ENCODE assay signal across 23 cellular contexts in genomic region chr1:225689882-225690459, GRCh38. TPM values are rescaled to one million over a fixed set of nuclear protein-coding genes. Genes with fewer than 3 reads are reported as not detected.
A peak's percentile ranks its signal among the peaks of the same experiment; 100 is the strongest.
DNase-seq lines count a peak whose midpoint lies in the region; ATAC-seq, FAIRE-seq and TF ChIP-seq lines count a peak whose summit lies in the region.
"Had no signal": no experiment of that assay in that cellular context is flagged by ENCODE, and none has a peak within 500 bp of the region (broad histone marks: within the 10 kb centered on the region; RNA-seq: fewer than 3 reads in every experiment).

No MANE protein-coding gene starts in this region.

- TF ChIP-seq POLR2A in H54 (IDR thresholded peaks at IDR 0.05; ENCODE audit: low read depth, low read length) = no peak
- no peak for TF ChIP-seq POLR2A in K562 (conservative IDR thresholded peaks at IDR 0.05)

- intact Hi-C loops in K562 (cut with micrococcal nuclease) (no loop called here), psoas muscle (cut with DNase I) (no loop called here)

- H3K9me3 ChIP-seq in K562 (replicated peaks; ENCODE audit: control insufficient read depth, insufficient read depth, low read depth, low read length) (no peaks in the 10 kb centered on the region), psoas muscle (no peaks in the 10 kb centered on the region)
- H3K9me3 ChIP-seq: MG63, pancreas, tibial artery had no signal

- CTCF ChIA-PET in K562 (lab: Yijun Ruan, JAX; ENCODE audit: low intra/inter-chr PET ratio) = no interaction called here

- no TSS peak for BruUV-seq in K562 (replicated peaks; lab: Mats Ljungman, UMichigan)

- POLR2A ChIA-PET in K562 (lab: Yijun Ruan, JAX) = interaction anchor here (1.3 kb wide), 1 partner anchor 10 kb away, joined by 4 read pairs; no protein-coding TSS in a partner anchor

- 0% methylated on average over 2 of the region's 2 CpGs for WGBS in K562 (ENCODE audit: insufficient coverage, low coverage, missing lambda C conversion rate)
- WGBS in psoas muscle, 3 donors = 75 to 89% (median 82%) methylated on average over 2 of the region's 2 CpGs

- peak; percentile 23 for DNase-seq in H54 (ENCODE audit: insufficient read length, low spot score)
- DNase-seq in NOMO-1 treated with DMSO at 0.1 percent for 48 hours (lab: John Stamatoyannopoulos, UW; ENCODE audit: unreplicated experiment) = peak; percentile 50
- no peak for DNase-seq in K562 (ENCODE audit: extremely low read depth in 1 of 4, low spot score in 3 of 4)
- no peak for DNase-seq in psoas muscle
- DNase-seq in activated CD4-positive, alpha-beta T cell treated with anti-CD3 and anti-CD28 coated beads, Interleukin-2, amount 50 U/mL, for 48 hours = no peak
- DNase-seq in HK-2 (ENCODE audit: unreplicated experiment) = no peak
- no peak for DNase-seq in NCI-H2171 (lab: John Stamatoyannopoulos, UW)
- DNase-seq: activated CD4-positive, CD25-positive, alpha-beta regulatory T cell; activated naive CD4-positive, alpha-beta T cell treated with anti-CD3 and anti-CD28 coated beads for 36 hours; activated T-cell treated with anti-CD3 and anti-CD28 coated beads, Interleukin-2, amount 50 U/mL, for 4 hours; aorta; DMS79 treated with DMSO at 0.1 percent for 48 hours; MG63; natural killer cell; NCI-H2081; NCI-H510A; stimulated activated naive CD8-positive, alpha-beta T cell treated with anti-CD3 and anti-CD28 coated beads, Interleukin-15, Interleukin-2, amounts not matched to agents 100 U/mL and 50 U/mL, for 24 hours had no signal

- no peaks in the 10 kb centered on the region for H3K9me1 ChIP-seq in K562 (ENCODE audit: control insufficient read depth, insufficient read depth, low read length)

- FAIRE-seq in H54 (lab: Jason Lieb, UNC) = no peak
- no peak for FAIRE-seq in K562 (lab: Jason Lieb, UNC)
- FAIRE-seq: islet of Langerhans, pancreas had no signal

- no peak overlapping the region for H3K4me2 ChIP-seq in K562 (ENCODE audit: insufficient read depth, low read length)
- H3K4me2 ChIP-seq: hepatocyte had no signal

- no peak overlapping the region for H3K9ac ChIP-seq in K562 (ENCODE audit: insufficient read depth in 1 of 2, low read depth in 2 of 2, low read length in 2 of 2)

- H3K36me3 ChIP-seq in K562 (ENCODE audit: control insufficient read depth, insufficient read depth, low read length) (no peaks in the 10 kb centered on the region), psoas muscle (ENCODE audit: insufficient read depth in 1 of 2, low read depth in 1 of 2) (no peaks in the 10 kb centered on the region)
- H3K36me3 ChIP-seq: MG63, pancreas, tibial artery had no signal

- H3K27ac ChIP-seq in K562 (ENCODE audit: extremely low read depth, low read depth, low read length) (no peak overlapping the region), psoas muscle (no peak overlapping the region)
- H3K27ac ChIP-seq: SK-N-MC, tibial artery had no signal

- H3K4me3 ChIP-seq in K562 (no peak overlapping the region), psoas muscle (no peak overlapping the region)
- H3K4me3 ChIP-seq: hepatocyte, MG63, pancreas, SK-N-MC, tibial artery had no signal

- no peaks in the 10 kb centered on the region for H3K79me2 ChIP-seq in K562 (ENCODE audit: control insufficient read depth, insufficient read depth, low read length)
- H3K79me2 ChIP-seq: hepatocyte had no signal

- in situ Hi-C loops in K562 (cut with MboI) = no loop called here

- H4K20me1 ChIP-seq in K562 (replicated peaks; ENCODE audit: control insufficient read depth, insufficient read depth, low read length) = no peaks in the 10 kb centered on the region

- ATAC-seq in K562 = no peak
- ATAC-seq in psoas muscle = peak; percentile 60 to 78 (median 66)
- ATAC-seq: activated T-cell treated with anti-CD3 and anti-CD28 coated beads, Interleukin-2, amount 50 U/mL, for 4 hours; natural killer cell; pancreas; sciatic nerve; stimulated activated naive CD8-positive, alpha-beta T cell treated with anti-CD3 and anti-CD28 coated beads, Interleukin-15, Interleukin-2, amounts not matched to agents 100 U/mL and 50 U/mL, for 24 hours had no signal

- H3K4me1 ChIP-seq in K562 (replicated peaks in 1 of 2; ENCODE audit: control insufficient read depth in 2 of 2, insufficient read depth in 2 of 2, low read length in 2 of 2) = no peaks in the 10 kb centered on the region
- peaks cover 19% of the 10 kb centered on the region for H3K4me1 ChIP-seq in psoas muscle

- no peak for TF ChIP-seq CTCF in K562 (IDR thresholded peaks at IDR 0.05 in 2 of 3, conservative IDR thresholded peaks at IDR 0.05 in 1 of 3; ENCODE audit: insufficient read depth in 2 of 3, low read depth in 1 of 3, low read length in 3 of 3)
- TF ChIP-seq CTCF in psoas muscle (IDR thresholded peaks at IDR 0.05) = no peak

- H3K27me3 ChIP-seq in K562 (ENCODE audit: control insufficient read depth in 2 of 2, insufficient read depth in 2 of 2, low read length in 2 of 2) (peaks cover 29 to 39% of the 10 kb centered on the region in 2 experiments), psoas muscle (ENCODE audit: insufficient read depth in 3 of 3, low read length in 2 of 3) (no peaks in the 10 kb centered on the region)
- H3K27me3 ChIP-seq: hepatocyte, MG63, pancreas, tibial artery had no signal

- no peak overlapping the region for H2AFZ ChIP-seq in K562 (ENCODE audit: low read depth, low read length)
- H2AFZ ChIP-seq: hepatocyte had no signal

- no peak for TF ChIP-seq EP300 in K562 (IDR thresholded peaks at IDR 0.05; ENCODE audit: low read length)

- TF ChIP-seq RAD21 in K562 (CRISPR knock-in tag; conservative IDR thresholded peaks at IDR 0.05 in 1 of 2, IDR thresholded peaks at IDR 0.05 in 1 of 2) = no peak

TF ChIP-seq in K562, 482 proteins besides CTCF, POLR2A, EP300 and RAD21:
- no peak for TF ChIP-seq CHD2 (IDR thresholded peaks at IDR 0.05; ENCODE audit: low read depth, low read length)
- TF ChIP-seq HMGXB4 (CRISPR knock-in tag; IDR thresholded peaks at IDR 0.05) = no peak
- TF ChIP-seq ATF3 (IDR thresholded peaks at IDR 0.05) = peak; percentile 84
- no peak for TF ChIP-seq ATF3 (CRISPR knock-in tag; conservative IDR thresholded peaks at IDR 0.05)
- TF ChIP-seq GABPB1 (CRISPR knock-in tag; IDR thresholded peaks at IDR 0.05) = no peak
- no peak for TF ChIP-seq CEBPG (CRISPR knock-in tag; IDR thresholded peaks at IDR 0.05)
- TF ChIP-seq CEBPG (tag; conservative IDR thresholded peaks at IDR 0.05 in 1 of 2, IDR thresholded peaks at IDR 0.05 in 1 of 2) = peak; percentile 47 to 73; a peak in 3 of 4 replicates

RNA-seq across cellular contexts. Expression of gene ENAH, which starts 37.0 kb away (rescaled TPM):
- total RNA-seq in K562 (2011; cell fraction: chromatin; rRNA removed; ENCODE audit: low replicate concordance) = 0.56 and 1.1 TPM in 2 replicates
- under 0.01 TPM in 1 of 2 replicates, not detected in the other for total RNA-seq in K562 (2011; cell fraction: nucleolus; rRNA removed)
- 0.15 and 0.69 TPM in 2 replicates for total RNA-seq in K562 (2011; cell fraction: nucleoplasm; rRNA removed)
- 0.05 and 0.12 TPM in 2 replicates for total RNA-seq in K562 (2014; rRNA removed)
- 0.10 and 0.15 TPM in 2 replicates for total RNA-seq in K562 (2014; rRNA removed; fragmentation: Illumina TruSeq; extraction: Trizol)
- total RNA-seq in K562 (2015; rRNA removed; fragmentation: Illumina TruSeq; extraction: Trizol) = 0.15 and 0.29 TPM in 2 replicates
- 0.55 and 0.85 TPM in 2 replicates for total RNA-seq in K562 (2021)
- polyA plus RNA-seq in K562 (2011; rRNA removed) = 0.34 and 1.2 TPM in 2 replicates
- polyA plus RNA-seq in K562 (2011; cell fraction: cytosol; rRNA removed) = 0.01 and 0.10 TPM in 2 replicates
- polyA plus RNA-seq in K562 (2011; cell fraction: nucleus; rRNA removed) = 0.21 and 0.44 TPM in 2 replicates
- 0.06 and 0.14 TPM in 2 replicates for polyA plus RNA-seq in K562 (2012)
- polyA plus RNA-seq in K562 (2014; fragmentation: Illumina TruSeq; extraction: Trizol) = 0.06 and 0.33 TPM in 2 replicates
- under 1 TPM; 0.03 to 0.13 TPM for polyA plus RNA-seq in K562 (2014; fragmentation: Nextera tagmentation; extraction: Ambion mirVana)
- polyA plus RNA-seq in K562 (2014; rRNA removed) = 0.05 TPM in 1 of 2 replicates, not detected in the other
- 1.8 and 4.3 TPM in 2 replicates for polyA minus RNA-seq in K562 (2011; rRNA and poly(A)+ RNA removed)
- 1.5 TPM in 1 of 2 replicates, not detected in the other for polyA minus RNA-seq in K562 (2011; cell fraction: cytosol; rRNA and poly(A)+ RNA removed)
- 0.22 and 0.40 TPM in 2 replicates for polyA minus RNA-seq in K562 (2011; cell fraction: nucleus; rRNA and poly(A)+ RNA removed)
- 100 to 1,000 TPM; 119 to 262 (median 177) TPM for total RNA-seq in psoas muscle
- polyA plus RNA-seq in psoas muscle = 10 to 100 TPM; 17.1 to 76.4 (median 38.8) TPM
- total RNA-seq: natural killer cell had no signal

Comparison
In these comparisons a context has a peak if more than half of its experiments do, and no peak if none do; other contexts are left out.
1. DNase-seq: peak in H54 (single experiment) and NOMO-1 treated with DMSO at 0.1 percent for 48 hours (single experiment); none in K562 (0 of 4), psoas muscle (0 of 2), activated CD4-positive, alpha-beta T cell treated with anti-CD3 and anti-CD28 coated beads, Interleukin-2, amount 50 U/mL, for 48 hours (0 of 2), HK-2 (single experiment) and NCI-H2171 (single experiment).
2. RNA of gene ENAH, which starts 37.0 kb away (total RNA-seq): 119 to 262 TPM in psoas muscle; under 0.01 to 1.1 TPM in K562; every median in the first group is over 10 times any median in the second.